ENCODE assay signal across 8 cellular contexts in the genomic region with DNA sequence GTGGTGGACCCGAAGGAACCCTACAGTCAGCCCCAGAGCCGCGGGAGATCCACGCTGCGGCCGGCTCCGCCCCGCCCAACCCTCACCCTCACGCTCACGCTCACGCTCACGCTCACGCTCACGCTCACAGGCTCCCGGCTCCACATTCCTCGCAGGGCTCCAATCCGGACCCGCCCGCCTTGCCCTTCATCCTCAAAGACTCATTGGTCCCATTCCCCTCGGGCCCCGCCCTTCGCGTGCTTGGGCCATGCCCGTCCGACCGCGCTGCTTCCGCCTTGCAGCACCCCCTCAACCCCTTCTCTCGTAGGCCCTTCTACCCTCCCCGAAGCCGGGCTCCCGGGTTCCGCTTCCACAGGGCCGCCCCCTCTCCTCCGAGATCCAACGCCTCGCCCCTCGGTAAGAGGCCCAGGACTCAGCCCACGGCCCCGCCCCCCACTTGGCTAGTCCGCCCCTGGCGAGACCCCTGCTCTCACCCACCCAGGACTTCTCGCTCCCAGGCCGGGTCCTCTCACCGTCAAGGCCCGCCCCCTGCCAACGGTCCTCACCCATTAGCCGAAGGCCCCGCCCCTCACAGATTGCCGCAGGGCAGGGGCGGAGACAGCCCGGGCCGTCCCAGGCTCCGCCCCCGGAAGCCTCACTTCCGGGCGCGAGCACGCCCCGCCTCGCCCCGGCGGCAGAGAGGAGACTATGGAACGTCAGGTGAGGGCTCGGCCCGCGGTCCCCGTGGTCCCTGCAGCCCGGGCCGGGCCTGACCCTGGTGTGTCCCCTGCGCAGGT. TPM values are rescaled to one million over a fixed set of nuclear protein-coding genes. Genes with fewer than 3 reads are reported as not detected.
DNase-seq lines count a peak whose midpoint lies in the region; ATAC-seq and TF ChIP-seq lines count a peak whose summit lies in the region.

A gene (plus strand): TSS at position 637 of the 776 bp plus-strand sequence. CDS start 51 bp downstream, at position 688.

- H3K27me3 ChIP-seq in AG04450 (ENCODE audit: control insufficient read depth, insufficient read depth, low read length) (no peaks in the 10 kb centered on the region), ectodermal cell (ENCODE audit: control insufficient read depth, insufficient read depth, low read length, poor library complexity, severe bottlenecking) (no peaks in the 10 kb centered on the region), mesenchymal stem cell (ENCODE audit: control insufficient read depth in 1 of 2, insufficient read depth in 1 of 2, low read length in 2 of 2) (peaks cover 0 to 5% of the 10 kb centered on the region in 2 experiments)

- H3K23ac ChIP-seq in mesenchymal stem cell (ENCODE audit: low read length in 2 of 2), result no peak within 1 kb of the TSS

- H3K4ac ChIP-seq in mesenchymal stem cell (ENCODE audit: low read depth in 1 of 2, low read length in 2 of 2), result peak within 1 kb of the TSS; percentile 68 to 85

- peak; percentile 81 for ATAC-seq in GM19328 (IDR thresholded peaks at IDR 0.05; ENCODE audit: unreplicated experiment)
- ATAC-seq in HG03521 (IDR thresholded peaks at IDR 0.05; ENCODE audit: unreplicated experiment), result peak; percentile 68

- peak within 1 kb of the TSS; percentile 90 for H2BK5ac ChIP-seq in mesenchymal stem cell (ENCODE audit: low read depth, low read length, poor library complexity, severe bottlenecking)

- peak within 1 kb of the TSS; percentile 87 for H4K91ac ChIP-seq in mesenchymal stem cell (ENCODE audit: low read length)

- POLR2A ChIA-PET in AG04450 (lab: Yijun Ruan, JAX), result interaction anchor here (1.9 kb wide), 1 partner anchor 134 kb away, joined by 11 read pairs; no protein-coding TSS in a partner anchor

- peak within 1 kb of the TSS; percentile 87 for H2AK5ac ChIP-seq in mesenchymal stem cell (ENCODE audit: low read length, severe bottlenecking)

- peak within 1 kb of the TSS in 1 of 2 experiments; percentile 51 for H2BK12ac ChIP-seq in mesenchymal stem cell (ENCODE audit: low read length in 2 of 2)

- peaks cover 19% of the 10 kb centered on the region for H3K4me1 Mint-ChIP-seq in activated CD4-positive, alpha-beta T cell treated with anti-CD3 and anti-CD28 coated beads, Interleukin-2, amount 10 ng/mL, durations not matched to agents 24 days and 14 days

- CTCF ChIA-PET in AG04450 (lab: Charles Lee), result interaction anchor here (1.4 to 3.3 kb wide), 2 partner anchors 135 to 140 kb away, joined by 5 to 208 read pairs; no protein-coding TSS in a partner anchor

- H3K27ac ChIP-seq in AG04450 (ENCODE audit: low read depth, low read length) (peak within 1 kb of the TSS; percentile 97), ectodermal cell (ENCODE audit: insufficient read depth, low read depth, low read length, poor library complexity, severe bottlenecking) (peak within 1 kb of the TSS; percentile 85), mesenchymal stem cell (ENCODE audit: low read length, poor library complexity, severe bottlenecking) (peak within 1 kb of the TSS; percentile 88)

- H3K18ac ChIP-seq in mesenchymal stem cell (ENCODE audit: low read depth in 1 of 2, low read length in 2 of 2), result peak within 1 kb of the TSS; percentile 74 to 92

- TF ChIP-seq CTCF in AG04450 (IDR thresholded peaks at IDR 0.05; ENCODE audit: low read depth, low read length), result no peak

- H2BK15ac ChIP-seq in mesenchymal stem cell (ENCODE audit: low read depth, poor library complexity, severe bottlenecking), result peak within 1 kb of the TSS; percentile 83

- peak within 1 kb of the TSS; percentile 86 for H4K8ac ChIP-seq in mesenchymal stem cell (ENCODE audit: low read length)

- no peak within 1 kb of the TSS for H2BK120ac ChIP-seq in mesenchymal stem cell (ENCODE audit: low read depth, low read length)

- intact Hi-C loops in activated CD4-positive, alpha-beta T cell treated with anti-CD3 and anti-CD28 coated beads, Interleukin-2, amount 10 ng/mL, durations not matched to agents 24 days and 14 days (cut with micrococcal nuclease), result loop anchor here (1.0 to 10.0 kb wide), 5 partner anchors 15 to 621 kb away; a partner anchor contains a TSS

- peak within 1 kb of the TSS; percentile 65 for H3K4me2 ChIP-seq in mesenchymal stem cell (ENCODE audit: low read length, poor library complexity, severe bottlenecking)

- peak within 1 kb of the TSS in 1 of 2 experiments; percentile 94 for H3K14ac ChIP-seq in mesenchymal stem cell (ENCODE audit: low read length in 2 of 2)

- peaks cover 13% of the 10 kb centered on the region for H3K36me3 Mint-ChIP-seq in activated CD4-positive, alpha-beta T cell treated with anti-CD3 and anti-CD28 coated beads, Interleukin-2, amount 10 ng/mL, durations not matched to agents 24 days and 14 days (ENCODE audit: low read depth)

- H3K79me1 ChIP-seq in mesenchymal stem cell (replicated peaks; ENCODE audit: low read length, poor library complexity, severe bottlenecking), result peaks cover 44% of the 10 kb centered on the region

- peak within 1 kb of the TSS; percentile 99 for H3K27ac Mint-ChIP-seq in activated CD4-positive, alpha-beta T cell treated with anti-CD3 and anti-CD28 coated beads, Interleukin-2, amount 10 ng/mL, durations not matched to agents 24 days and 14 days

- H2AFZ ChIP-seq in mesenchymal stem cell (ENCODE audit: low read depth, low read length), result peak within 1 kb of the TSS; percentile 84

- 0% methylated on average over 70 of the region's 71 CpGs for WGBS in ectodermal cell, 2 experiments
- WGBS in mesenchymal stem cell, result under 1% methylated on average over 70 of the region's 71 CpGs

- H3K27me3 Mint-ChIP-seq in activated CD4-positive, alpha-beta T cell treated with anti-CD3 and anti-CD28 coated beads, Interleukin-2, amount 10 ng/mL, durations not matched to agents 24 days and 14 days, result no peaks in the 10 kb centered on the region

- H3K4me3 ChIP-seq in AG04450 (ENCODE audit: low read depth, low read length) (peak within 1 kb of the TSS; percentile 81), ectodermal cell (ENCODE audit: insufficient read depth, low read depth, low read length) (peak within 1 kb of the TSS; percentile 81), mesenchymal stem cell (ENCODE audit: insufficient read depth in 1 of 2, low read depth in 1 of 2, low read length in 2 of 2) (peak within 1 kb of the TSS; percentile 93 to 95)

- H3K36me3 ChIP-seq in ectodermal cell (ENCODE audit: control insufficient read depth, insufficient read depth, low read length), result peaks cover 20% of the 10 kb centered on the region
- peaks cover 35 to 38% of the 10 kb centered on the region in 2 experiments for H3K36me3 ChIP-seq in mesenchymal stem cell (ENCODE audit: control insufficient read depth in 1 of 2, insufficient read depth in 2 of 2, low read depth in 1 of 2, low read length in 2 of 2)

- H3K9me3 Mint-ChIP-seq in activated CD4-positive, alpha-beta T cell treated with anti-CD3 and anti-CD28 coated beads, Interleukin-2, amount 10 ng/mL, durations not matched to agents 24 days and 14 days, result no peaks in the 10 kb centered on the region

- DNase-seq in AG04450 (ENCODE audit: low read depth, low spot score) (peak; percentile 93), mesenchymal stem cell (peak; percentile 99), DMS79 treated with DMSO at 0.1 percent for 48 hours (lab: John Stamatoyannopoulos, UW) (no peak)
- peak; percentile 99 for DNase-seq in activated CD4-positive, alpha-beta T cell treated with anti-CD3 and anti-CD28 coated beads, Interleukin-2, amount 10 ng/mL, durations not matched to agents 24 days and 14 days
- DNase-seq in stimulated activated CD8-positive, alpha-beta memory T cell treated with anti-CD3 and anti-CD28 coated beads, Interleukin-15, amount 100 ng/mL, for 24 hours (ENCODE audit: low read depth), result peak; percentile 92

- H3K4me1 ChIP-seq in ectodermal cell (ENCODE audit: control insufficient read depth, insufficient read depth, low read length) (peaks cover 12% of the 10 kb centered on the region), mesenchymal stem cell (ENCODE audit: control insufficient read depth, insufficient read depth, low read depth, low read length) (peaks cover 30% of the 10 kb centered on the region)

- H3K9me3 ChIP-seq in AG04450 (ENCODE audit: control insufficient read depth, insufficient read depth, low read length) (peaks cover 12% of the 10 kb centered on the region), ectodermal cell (ENCODE audit: control insufficient read depth, low read length) (no peaks in the 10 kb centered on the region), mesenchymal stem cell (ENCODE audit: control insufficient read depth, low read length) (no peaks in the 10 kb centered on the region)

- H3K4me3 Mint-ChIP-seq in activated CD4-positive, alpha-beta T cell treated with anti-CD3 and anti-CD28 coated beads, Interleukin-2, amount 10 ng/mL, durations not matched to agents 24 days and 14 days, result peak within 1 kb of the TSS; percentile 97

- peak within 1 kb of the TSS; percentile 90 for H3K9ac ChIP-seq in mesenchymal stem cell (ENCODE audit: low read length)

RNA-seq across cellular contexts. Expression of the gene that starts here (rescaled TPM):
- 85.3 and 108 TPM in 2 replicates for polyA plus RNA-seq in AG04450 (2011; rRNA removed)
- polyA minus RNA-seq in AG04450 (2011; rRNA and poly(A)+ RNA removed), result 146 and 205 TPM in 2 replicates
- total RNA-seq in activated CD4-positive, alpha-beta T cell treated with anti-CD3 and anti-CD28 coated beads, Interleukin-2, amount 10 ng/mL, durations not matched to agents 24 days and 14 days, result 111 and 117 TPM in 2 replicates
- 105 TPM for polyA plus RNA-seq in ectodermal cell (2013, experiment 1 of 4)
- 125 TPM for polyA plus RNA-seq in ectodermal cell (2013, experiment 2 of 4)
- 78.6 TPM for polyA plus RNA-seq in ectodermal cell (2013, experiment 3 of 4)
- polyA plus RNA-seq in ectodermal cell (2013, experiment 4 of 4), result 86.9 TPM
- 46.0 TPM for polyA plus RNA-seq in mesenchymal stem cell (2013, experiment 1 of 2)
- 44.5 TPM for polyA plus RNA-seq in mesenchymal stem cell (2013, experiment 2 of 2)
